ENCODE assay signal across 2 cellular contexts in genomic region chr19:48413879-48414623, GRCh38.
A peak's percentile ranks its signal among the peaks of the same experiment; 100 is the strongest.
TF ChIP-seq lines count a peak whose summit lies in the region.

No MANE protein-coding gene starts in this region.

TF ChIP-seq in IMR-90, 13 proteins besides CTCF, POLR2A, EP300 and RAD21:
- no peak for TF ChIP-seq ELK1 (IDR thresholded peaks at IDR 0.05; ENCODE audit: borderline replicate concordance, low read depth, low read length)
- no peak for TF ChIP-seq NFE2L2 (IDR thresholded peaks at IDR 0.05; ENCODE audit: low read depth, low read length)
- no peak for TF ChIP-seq USF2 (IDR thresholded peaks at IDR 0.05; ENCODE audit: low read depth, low read length)
- TF ChIP-seq FOS (IDR thresholded peaks at IDR 0.05; ENCODE audit: low read depth, low read length), result no peak
- no peak for TF ChIP-seq BHLHE40 (IDR thresholded peaks at IDR 0.05; ENCODE audit: low read depth, low read length)
- TF ChIP-seq CEBPB (IDR thresholded peaks at IDR 0.05; ENCODE audit: low read depth, low read length), result no peak
- TF ChIP-seq RCOR1 (IDR thresholded peaks at IDR 0.05; ENCODE audit: insufficient replicate concordance, low read length), result no peak
- no peak; the same call in 1 of the 2 replicates for TF ChIP-seq MAZ (IDR thresholded peaks at IDR 0.05; ENCODE audit: borderline replicate concordance, low read depth, low read length)
- TF ChIP-seq CHD1 (IDR thresholded peaks at IDR 0.05; ENCODE audit: low read depth, low read length), result no peak
- no peak for TF ChIP-seq MXI1 (IDR thresholded peaks at IDR 0.05; ENCODE audit: borderline replicate concordance, low read depth, low read length)
- TF ChIP-seq RFX5 (IDR thresholded peaks at IDR 0.05; ENCODE audit: low read depth, low read length), result no peak
- TF ChIP-seq MAFK (IDR thresholded peaks at IDR 0.05; ENCODE audit: low read depth, low read length), result no peak
- no peak for TF ChIP-seq SMC3 (IDR thresholded peaks at IDR 0.05; ENCODE audit: low read depth, low read length)
TF ChIP-seq in IMR-90: peak in this region for 0.

TF ChIP-seq in H1, 55 proteins besides CTCF, POLR2A, EP300 and RAD21:
- TF ChIP-seq BRCA1 (IDR thresholded peaks at IDR 0.05; ENCODE audit: low read depth, low read length), result no peak
- TF ChIP-seq TBP (IDR thresholded peaks at IDR 0.05; ENCODE audit: low read depth, low read length), result 0 out of 2 replicates have a peak, but pooled peaks have one; percentile 2
- no peak for TF ChIP-seq SP4 (IDR thresholded peaks at IDR 0.05; ENCODE audit: low read length)
- no peak for TF ChIP-seq KDM1A (IDR thresholded peaks at IDR 0.05; ENCODE audit: borderline replicate concordance, low read length)
